ENCODE assay signal across 14 cellular contexts in the genomic region with DNA sequence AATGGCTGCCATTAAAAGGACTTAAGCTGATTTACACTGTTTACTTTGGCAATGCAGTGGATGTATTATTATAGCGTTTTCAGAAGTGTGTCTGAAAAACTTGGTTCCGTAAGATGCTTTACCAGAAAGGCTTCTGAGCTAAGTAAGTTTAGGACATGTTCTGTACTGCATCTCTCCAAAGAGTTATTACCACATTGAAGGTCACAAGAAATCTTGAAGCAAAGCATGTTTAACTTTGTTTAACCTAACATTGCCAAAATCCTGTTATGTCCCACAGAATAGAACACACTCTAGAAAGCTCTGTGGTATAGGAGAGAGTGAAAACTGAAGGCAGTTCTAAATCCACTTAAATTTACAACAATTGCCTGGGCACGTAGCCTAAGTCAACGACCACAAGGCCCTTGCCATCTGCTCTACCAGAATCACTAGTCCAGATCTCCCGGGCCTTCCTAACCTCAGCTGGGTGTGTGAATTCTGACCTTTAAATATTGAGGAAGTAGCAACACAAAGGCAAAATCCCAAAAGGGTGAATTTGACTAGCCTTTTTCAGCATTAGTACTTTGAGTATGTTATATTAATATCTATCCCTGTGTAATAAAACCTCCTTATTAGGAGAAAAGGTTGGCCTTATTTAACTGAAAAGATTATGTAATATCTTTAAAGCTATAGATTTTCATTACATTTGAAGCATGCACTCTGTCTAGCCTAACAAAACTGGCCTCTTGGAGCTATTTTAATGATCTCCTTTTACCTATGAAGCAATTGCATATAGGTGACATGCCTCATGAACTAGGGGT. TPM values are rescaled to one million over a fixed set of nuclear protein-coding genes. Genes with fewer than 3 reads are reported as not detected.
DNase-seq lines count a peak whose midpoint lies in the region; ATAC-seq and TF ChIP-seq lines count a peak whose summit lies in the region.
"Had no signal": no experiment of that assay in that cellular context is flagged by ENCODE, and none has a peak within 500 bp of the region (broad histone marks: within the 10 kb centered on the region; RNA-seq: fewer than 3 reads in every experiment).

No MANE protein-coding gene starts in this region.

- no peaks in the 10 kb centered on the region for H4K20me1 ChIP-seq in PC-3 (ENCODE audit: low read length)

- no peak overlapping the region for H3K9ac ChIP-seq in PC-3 (ENCODE audit: low read length)

- H3K9me3 Mint-ChIP-seq in immature natural killer cell, result peaks cover 0 to 2% (median 0%) of the 10 kb centered on the region in 6 donors
- H3K9me3 Mint-ChIP-seq: activated naive CD8-positive, alpha-beta T cell treated with anti-CD3 and anti-CD28 coated beads, Interleukin-2, amount 10 ng/mL, durations not matched to agents 7 days and 5 days had no signal

- TF ChIP-seq CTCF in PC-3 (conservative IDR thresholded peaks at IDR 0.05; ENCODE audit: low read depth, low read length) (no peak), fibroblast of mammary gland (conservative IDR thresholded peaks at IDR 0.05; ENCODE audit: control insufficient read depth, insufficient read depth, low read depth, low read length) (no peak), tibial artery (IDR thresholded peaks at IDR 0.05) (no peak)

- no peak overlapping the region for H3K4me3 Mint-ChIP-seq in immature natural killer cell
- H3K4me3 Mint-ChIP-seq: activated B cell treated with CpG ODN at 0.5 μM for 24 hours; activated naive CD8-positive, alpha-beta T cell treated with anti-CD3 and anti-CD28 coated beads, Interleukin-2, amount 10 ng/mL, durations not matched to agents 7 days and 5 days had no signal

- H2AFZ ChIP-seq in PC-3 (ENCODE audit: low read length), result no peak overlapping the region

- no peaks in the 10 kb centered on the region for H3K9me2 ChIP-seq in PC-3 (replicated peaks; ENCODE audit: low read length)

- peaks cover 10 to 15% of the 10 kb centered on the region in 2 donors for H3K4me1 Mint-ChIP-seq in immature natural killer cell

- H3K27ac Mint-ChIP-seq in immature natural killer cell, result no peak overlapping the region
- H3K27ac Mint-ChIP-seq: activated B cell treated with CpG ODN at 0.5 μM for 24 hours; activated naive CD8-positive, alpha-beta T cell treated with anti-CD3 and anti-CD28 coated beads, Interleukin-2, amount 10 ng/mL, durations not matched to agents 7 days and 5 days had no signal

- POLR2A ChIA-PET in PC-3 (lab: Charles Lee; ENCODE audit: unreplicated experiment), result no interaction called here

- no peaks in the 10 kb centered on the region for H3F3A ChIP-seq in PC-3 (ENCODE audit: low read length, unreplicated experiment)

- no peak overlapping the region for H3K4me3 ChIP-seq in PC-3 (ENCODE audit: low read length)
- no peak overlapping the region for H3K4me3 ChIP-seq in fibroblast of mammary gland (ENCODE audit: control insufficient read depth, low read depth, low read length)
- H3K4me3 ChIP-seq in tibial artery, result no peak overlapping the region
- H3K4me3 ChIP-seq: uterus had no signal

- H3K4me1 ChIP-seq in PC-3 (ENCODE audit: insufficient read depth, low read length), result peaks cover 3% of the 10 kb centered on the region; the same call in 1 of the 2 replicates
- peaks cover 0 to 32% (median 22%) of the 10 kb centered on the region in 4 donors for H3K4me1 ChIP-seq in tibial artery

- H3K79me2 ChIP-seq in PC-3 (ENCODE audit: low read length), result peaks cover 4% of the 10 kb centered on the region

- H3K27me3 ChIP-seq in PC-3 (ENCODE audit: low read length), result no peaks in the 10 kb centered on the region
- no peaks in the 10 kb centered on the region for H3K27me3 ChIP-seq in tibial artery
- H3K27me3 ChIP-seq: uterus had no signal

- CTCF ChIA-PET in PC-3 (lab: Charles Lee), result no interaction called here

- ATAC-seq in PC-3 (peak; percentile 35), GM21367 (IDR thresholded peaks at IDR 0.05; ENCODE audit: unreplicated experiment) (no peak)

- intact Hi-C loops in PC-3 (cut with micrococcal nuclease) (no loop called here), tibial artery (cut with DNase I; ENCODE audit: low total_unique reads) (no loop called here)

- peak; percentile 56 for DNase-seq in NCI-H345 (lab: John Stamatoyannopoulos, UW)
- DNase-seq in NCI-H345 treated with DMSO at 0.1 percent for 48 hours (lab: John Stamatoyannopoulos, UW; ENCODE audit: unreplicated experiment), result no peak
- peak; percentile 26 for DNase-seq in PC-3
- peak; percentile 43 for DNase-seq in fibroblast of mammary gland (ENCODE audit: low read depth)
- no peak for DNase-seq in tibial artery
- no peak for DNase-seq in stimulated activated CD8-positive, alpha-beta memory T cell treated with anti-CD3 and anti-CD28 coated beads, Interleukin-4, amount 100 ng/mL, for 48 hours
- no peak for DNase-seq in immature natural killer cell
- DNase-seq: ACHN; activated B cell treated with CpG ODN at 0.5 μM for 24 hours; activated naive CD8-positive, alpha-beta T cell treated with anti-CD3 and anti-CD28 coated beads, Interleukin-2, amount 10 ng/mL, durations not matched to agents 7 days and 5 days; NCI-H2227 treated with DMSO at 0.1 percent for 48 hours; stimulated activated CD4-positive, alpha-beta T cell treated with anti-CD3 and anti-CD28 coated beads, Interleukin-2, amount 100 ng/mL, for 48 hours; uterus had no signal

- H3K36me3 ChIP-seq in PC-3 (ENCODE audit: low read depth, low read length), result no peaks in the 10 kb centered on the region
- H3K36me3 ChIP-seq in tibial artery, result no peaks in the 10 kb centered on the region
- H3K36me3 ChIP-seq: uterus had no signal

- H3K4me2 ChIP-seq in PC-3 (ENCODE audit: low read length), result no peak overlapping the region

- H3K9me3 ChIP-seq in PC-3 (ENCODE audit: low read length) (no peaks in the 10 kb centered on the region), tibial artery (no peaks in the 10 kb centered on the region)
- H3K9me3 ChIP-seq: uterus had no signal

- peaks cover 9 to 19% (median 11%) of the 10 kb centered on the region in 3 donors for H3K27me3 Mint-ChIP-seq in immature natural killer cell (ENCODE audit: low read depth in 3 of 3)
- H3K27me3 Mint-ChIP-seq: activated naive CD8-positive, alpha-beta T cell treated with anti-CD3 and anti-CD28 coated beads, Interleukin-2, amount 10 ng/mL, durations not matched to agents 7 days and 5 days had no signal

- H3K27ac ChIP-seq in PC-3 (ENCODE audit: low read length) (no peak overlapping the region), tibial artery (peak overlapping the region; percentile 51 to 72)

- no TSS peak for BruUV-seq in PC-3 (replicated peaks; lab: Mats Ljungman, UMichigan)

- H3K36me3 Mint-ChIP-seq in immature natural killer cell, result no peaks in the 10 kb centered on the region

RNA-seq across cellular contexts. Expression of a gene that starts 4.4 kb away (rescaled TPM):
- total RNA-seq in PC-3 (2014; rRNA removed), result 3.9 and 4.3 TPM in 2 replicates
- polyA plus RNA-seq in immature natural killer cell, result 1 to 10 TPM in 1 of 3 donors, under 1 TPM in 1, not detected in 1; 0.41 to 1.2 TPM

Comparison
In these comparisons a context has a peak if more than half of its experiments do, and no peak if none do; other contexts are left out.
1. DNase-seq: peak in NCI-H345 (single experiment), PC-3 (single experiment) and fibroblast of mammary gland (single experiment); none in NCI-H345 treated with DMSO at 0.1 percent for 48 hours (single experiment), tibial artery (0 of 2), stimulated activated CD8-positive, alpha-beta memory T cell treated with anti-CD3 and anti-CD28 coated beads, Interleukin-4, amount 100 ng/mL, for 48 hours (single experiment) and immature natural killer cell (0 of 3).